Comparison of ENCODE assay signal across 27 cellular contexts in genomic region chr11:131692961-131693360, GRCh38.
"Had no signal": no experiment of that assay in that cellular context is flagged by ENCODE, and none has a peak within 500 bp of the region (broad histone marks: within the 10 kb centered on the region; RNA-seq: fewer than 3 reads in every experiment).

No MANE protein-coding gene starts in this region.

- ATAC-seq: activated T-cell treated with anti-CD3 and anti-CD28 coated beads, Interleukin-2, amount 50 U/mL, for 72 hours; activated T-helper 17 cell treated with anti-CD3 and anti-CD28 coated beads, Interleukin-2, amount 50 U/mL, for 72 hours had no signal

- H3K36me3 Mint-ChIP-seq: activated CD4-positive, alpha-beta memory T cell treated with anti-CD3 and anti-CD28 coated beads for 36 hours; activated naive CD8-positive, alpha-beta T cell treated with anti-CD3 and anti-CD28 coated beads for 36 hours; IgD-negative memory B cell had no signal

- H3K9me3 Mint-ChIP-seq: activated CD4-positive, alpha-beta memory T cell treated with anti-CD3 and anti-CD28 coated beads for 36 hours; activated CD4-positive, alpha-beta T cell treated with anti-CD3 and anti-CD28 coated beads, Interleukin-2, amount 10 ng/mL, durations not matched to agents 7 days and 5 days; activated naive CD8-positive, alpha-beta T cell treated with anti-CD3 and anti-CD28 coated beads for 36 hours; activated T-cell treated with anti-CD3 and anti-CD28 coated beads, Interleukin-2, amount 50 U/mL, for 72 hours; activated T-helper 17 cell treated with anti-CD3 and anti-CD28 coated beads, Interleukin-2, amount 50 U/mL, for 72 hours; T-helper 1 cell treated with Interleukin-12 subunit alpha and Interleukin-12 subunit beta and Interleukin-4 antibody, amounts not matched to agents 30 μg/mL and 1 μg/mL, for 36 hours; T-helper 2 cell treated with Interferon-gamma antibody and Interleukin-4, amounts not matched to agents 5 μg/mL and 100 μg/mL, for 36 hours had no signal

- H3K4me3 Mint-ChIP-seq: activated CD4-positive, alpha-beta memory T cell treated with anti-CD3 and anti-CD28 coated beads for 36 hours; activated CD4-positive, alpha-beta T cell treated with anti-CD3 and anti-CD28 coated beads, Interleukin-2, amount 10 ng/mL, durations not matched to agents 7 days and 5 days; activated naive CD8-positive, alpha-beta T cell treated with anti-CD3 and anti-CD28 coated beads for 36 hours; activated T-cell treated with anti-CD3 and anti-CD28 coated beads, Interleukin-2, amount 50 U/mL, for 72 hours; activated T-helper 17 cell treated with anti-CD3 and anti-CD28 coated beads, Interleukin-2, amount 50 U/mL, for 72 hours; IgD-negative memory B cell; T-helper 1 cell treated with Interleukin-12 subunit alpha and Interleukin-12 subunit beta and Interleukin-4 antibody, amounts not matched to agents 30 μg/mL and 1 μg/mL, for 36 hours; T-helper 2 cell treated with Interferon-gamma antibody and Interleukin-4, amounts not matched to agents 5 μg/mL and 100 μg/mL, for 36 hours had no signal

- H3K27ac Mint-ChIP-seq: activated CD4-positive, alpha-beta memory T cell treated with anti-CD3 and anti-CD28 coated beads for 36 hours; activated CD4-positive, alpha-beta T cell treated with anti-CD3 and anti-CD28 coated beads, Interleukin-2, amount 10 ng/mL, durations not matched to agents 7 days and 5 days; activated naive CD8-positive, alpha-beta T cell treated with anti-CD3 and anti-CD28 coated beads for 36 hours; activated T-cell treated with anti-CD3 and anti-CD28 coated beads, Interleukin-2, amount 50 U/mL, for 72 hours; activated T-helper 17 cell treated with anti-CD3 and anti-CD28 coated beads, Interleukin-2, amount 50 U/mL, for 72 hours; IgD-negative memory B cell; T-helper 1 cell treated with Interleukin-12 subunit alpha and Interleukin-12 subunit beta and Interleukin-4 antibody, amounts not matched to agents 30 μg/mL and 1 μg/mL, for 36 hours; T-helper 2 cell treated with Interferon-gamma antibody and Interleukin-4, amounts not matched to agents 5 μg/mL and 100 μg/mL, for 36 hours had no signal

- H3K4me1 Mint-ChIP-seq: activated T-helper 17 cell treated with anti-CD3 and anti-CD28 coated beads, Interleukin-2, amount 50 U/mL, for 72 hours had no signal

- DNase-seq: activated CD4-positive, alpha-beta memory T cell treated with anti-CD3 and anti-CD28 coated beads for 36 hours; activated CD4-positive, alpha-beta T cell treated with anti-CD3 and anti-CD28 coated beads, Interleukin-2, amount 10 ng/mL, durations not matched to agents 7 days and 5 days; activated effector memory CD4-positive, alpha-beta T cell treated with anti-CD3 and anti-CD28 coated beads, Interleukin-2, amount 50 U/mL, for 16 hours; activated naive CD4-positive, alpha-beta T cell; activated naive CD4-positive, alpha-beta T cell treated with anti-CD3 and anti-CD28 coated beads, Interleukin-2, amount 50 U/mL, for 16 hours; activated naive CD8-positive, alpha-beta T cell treated with anti-CD3 and anti-CD28 coated beads for 36 hours; activated T-cell treated with anti-CD3 and anti-CD28 coated beads, Interleukin-2, amount 50 U/mL, for 1 hour; activated T-cell treated with anti-CD3 and anti-CD28 coated beads, Interleukin-2, amount 50 U/mL, for 72 hours; amniotic stem cell; aorta; brain microvascular endothelial cell; central memory CD4-positive, alpha-beta T cell; Karpas-422; KBM-7; NCI-H1048; NCI-H1105 treated with DMSO at 0.1 percent for 48 hours; NCI-H1436; NCI-H1694 treated with DMSO at 0.1 percent for 48 hours; NCI-H2029; NCI-H526 treated with DMSO at 0.1 percent for 48 hours; OCI-M1; Right ventricle myocardium superior; SK-N-SH had no signal
